17 cellular contexts compared by ENCODE assay signal in genomic region chr6:19866199-19866872, GRCh38. TPM values are rescaled to one million over a fixed set of nuclear protein-coding genes. Genes with fewer than 3 reads are reported as not detected.
DNase-seq lines count a peak whose midpoint lies in the region; ATAC-seq and TF ChIP-seq lines count a peak whose summit lies in the region.
"Had no signal": no experiment of that assay in that cellular context is flagged by ENCODE, and none has a peak within 500 bp of the region (broad histone marks: within the 10 kb centered on the region; RNA-seq: fewer than 3 reads in every experiment).

No MANE protein-coding gene starts in this region.

- POLR2A ChIA-PET in A673 (lab: Charles Lee; ENCODE audit: low non-redundant PET) = interaction anchor here (0.6 kb wide), 1 partner anchor 29 kb away, joined by 3 read pairs; no protein-coding TSS in a partner anchor
- POLR2A ChIA-PET in HEK293 (lab: Yijun Ruan, JAX) = interaction anchor here (0.7 to 1.8 kb wide), 2 partner anchors 29 to 414 kb away, joined by 3 to 6 read pairs; partner anchors contain the start of gene ID4

- no peak for TF ChIP-seq CTCF in A673 (conservative IDR thresholded peaks at IDR 0.05; ENCODE audit: low read depth, low read length)
- TF ChIP-seq CTCF in HEK293 (tag by site-specific recombination; IDR thresholded peaks at IDR 0.05) = no peak

- H3K36me3 ChIP-seq in A673 (ENCODE audit: insufficient read depth, low read length, poor library complexity, severe bottlenecking) (no peaks in the 10 kb centered on the region), HEK293 (ENCODE audit: control insufficient read depth in 2 of 2, insufficient read depth in 1 of 2, low read length in 2 of 2) (no peaks in the 10 kb centered on the region)
- H3K36me3 ChIP-seq: left lung, ovary, Peyer's patch, vagina had no signal

- H3K9me3 ChIP-seq in A673 (ENCODE audit: low read depth, low read length, poor library complexity, severe bottlenecking) (no peaks in the 10 kb centered on the region), HEK293 (ENCODE audit: control insufficient read depth, insufficient read depth, low read depth, low read length) (no peaks in the 10 kb centered on the region)
- H3K9me3 ChIP-seq: left lung, ovary, Peyer's patch, vagina had no signal

- CTCF ChIA-PET in A673 (lab: Charles Lee) = no interaction called here
- CTCF ChIA-PET in HEK293 (lab: Yijun Ruan, JAX) = interaction anchor here (0.5 to 1.1 kb wide), 5 partner anchors 11 to 1348 kb away, joined by 3 to 9 read pairs (median 3); no protein-coding TSS in a partner anchor

- ATAC-seq in GM18502 (IDR thresholded peaks at IDR 0.05; ENCODE audit: poor library complexity, unreplicated experiment) = no peak
- ATAC-seq: GM12878, left lung had no signal

- no TSS peak for BruUV-seq in A673 (replicated peaks; lab: Mats Ljungman, UMichigan)

- H3K4me1 ChIP-seq in A673 (ENCODE audit: insufficient read depth, low read length, poor library complexity, severe bottlenecking) (no peaks in the 10 kb centered on the region), HEK293 (ENCODE audit: control insufficient read depth, insufficient read depth, low read length) (peaks cover 4% of the 10 kb centered on the region; the same call in 1 of the 2 replicates)
- H3K4me1 ChIP-seq: left lung, Peyer's patch, vagina had no signal

- peak; percentile 23 for DNase-seq in A673 (ENCODE audit: low spot score)
- peak; percentile 13 to 70 for DNase-seq in NCI-H524 (lab: John Stamatoyannopoulos, UW)
- peak; percentile 15 for DNase-seq in astrocyte of the hippocampus (ENCODE audit: low read depth, low spot score)
- DNase-seq in OCI-M1 (lab: John Stamatoyannopoulos, UW) = no peak
- no peak for DNase-seq in amniotic stem cell (lab: John Stamatoyannopoulos, UW)
- DNase-seq in pons (ENCODE audit: low spot score) = no peak
- DNase-seq: activated CD4-positive, alpha-beta T cell treated with anti-CD3 and anti-CD28 coated beads, Interleukin-2, amount 10 ng/mL, durations not matched to agents 7 days and 5 days; activated naive CD4-positive, alpha-beta T cell; left lung; NCI-H446; ovary; Peyer's patch; stimulated activated CD4-positive, alpha-beta T cell treated with anti-CD3 and anti-CD28 coated beads, Interleukin-4, amount 100 ng/mL, for 1 hour had no signal

- no peaks in the 10 kb centered on the region for H3K27me3 ChIP-seq in A673 (replicated peaks; ENCODE audit: insufficient read depth, low read depth, low read length, poor library complexity)
- H3K27me3 ChIP-seq: left lung, ovary, Peyer's patch, vagina had no signal

- intact Hi-C loops in A673 (cut with micrococcal nuclease; ENCODE audit: unreplicated experiment) = no loop called here

- H3K27ac ChIP-seq in A673 (ENCODE audit: low read depth, low read length, poor library complexity, severe bottlenecking) (no peak overlapping the region), HEK293 (ENCODE audit: extremely low read depth, low read depth, low read length) (no peak overlapping the region)
- H3K27ac ChIP-seq: left lung, ovary, Peyer's patch, vagina had no signal

- no peak overlapping the region for H3K4me3 ChIP-seq in A673 (ENCODE audit: low read depth, low read length, poor library complexity, severe bottlenecking)
- no peak overlapping the region for H3K4me3 ChIP-seq in HEK293 (ENCODE audit: low read depth, low read length)
- H3K4me3 ChIP-seq: GM12878, left lung, ovary, Peyer's patch, vagina had no signal

TF ChIP-seq in HEK293, 187 proteins besides CTCF, POLR2A, EP300 and RAD21:
- TF ChIP-seq SP7 (tag by site-specific recombination; IDR thresholded peaks at IDR 0.05) (no peak), ZBTB17 (tag by site-specific recombination; IDR thresholded peaks at IDR 0.05) (peak; percentile 97), PRDM4 (tag by site-specific recombination; IDR thresholded peaks at IDR 0.05) (no peak), TRIM28 (IDR thresholded peaks at IDR 0.05; ENCODE audit: borderline replicate concordance, low read length) (peak; percentile 33; the same call in 1 of the 2 replicates), ZNF214 (tag by site-specific recombination; IDR thresholded peaks at IDR 0.05; ENCODE audit: borderline replicate concordance) (no peak), ZSCAN4 (tag by site-specific recombination; IDR thresholded peaks at IDR 0.05) (no peak), BCL11A (tag by site-specific recombination; IDR thresholded peaks at IDR 0.05; ENCODE audit: low read depth) (no peak)

RNA-seq across cellular contexts. Expression of gene ID4, which starts 29.2 kb away (rescaled TPM):
- 29.3 and 30.5 TPM in 2 replicates for total RNA-seq in A673 (2021)
- total RNA-seq: activated CD4-positive, alpha-beta T cell treated with anti-CD3 and anti-CD28 coated beads, Interleukin-2, amount 10 ng/mL, durations not matched to agents 7 days and 5 days; GM12878 had no signal

Comparison
In these comparisons a context has a peak if more than half of its experiments do, and no peak if none do; other contexts are left out.
1. DNase-seq: peak in A673 (single experiment), NCI-H524 (2 of 2) and astrocyte of the hippocampus (single experiment); none in OCI-M1 (single experiment), amniotic stem cell (single experiment) and pons (single experiment).